Comparison of ENCODE assay signal across 1 cellular context in the genomic region with DNA sequence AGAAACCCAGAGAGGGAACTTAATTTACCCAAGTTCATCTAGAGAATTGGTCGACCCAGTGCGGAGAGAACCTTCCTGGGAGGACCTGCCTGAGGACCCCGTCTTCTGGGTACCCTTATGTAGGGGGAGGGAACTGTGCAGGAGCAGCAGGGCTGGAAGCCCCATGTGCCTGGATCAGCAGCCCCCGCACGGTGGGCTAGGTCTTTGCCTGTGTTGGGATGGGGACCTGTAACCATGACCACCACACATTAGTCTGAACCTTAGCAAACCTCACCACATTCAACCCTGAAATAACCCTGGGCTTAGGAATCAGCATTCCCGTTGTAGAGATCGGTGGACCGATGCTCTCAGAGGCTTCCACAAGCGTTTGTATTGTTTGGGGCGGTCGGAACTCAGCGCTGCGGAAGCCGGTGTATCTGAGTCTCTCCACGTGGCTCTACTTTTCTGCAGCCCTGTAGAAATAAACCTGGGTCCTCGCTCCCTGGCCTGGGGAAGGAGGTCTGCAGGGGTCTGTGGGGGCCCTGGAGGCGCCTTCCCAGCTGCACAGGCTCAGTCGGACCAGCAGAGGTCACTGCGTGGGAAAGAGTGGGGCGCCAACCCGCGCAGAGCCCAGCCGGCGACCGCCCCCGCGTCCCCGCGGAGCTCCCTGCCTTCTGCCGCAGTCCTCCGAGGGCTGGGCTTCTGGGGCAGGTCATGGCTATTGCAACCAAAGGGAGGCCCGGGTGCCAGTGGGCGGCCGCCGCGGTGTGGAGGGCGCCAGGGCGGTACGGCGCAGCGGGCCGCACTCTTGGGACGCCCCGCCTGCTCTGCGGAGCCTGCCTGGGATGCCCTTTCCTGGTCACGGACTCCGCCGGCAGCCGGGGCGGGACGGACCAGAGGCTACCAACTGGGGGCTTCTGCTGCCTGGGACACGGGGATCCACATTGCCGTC.
TF ChIP-seq lines count a peak whose summit lies in the region.

No MANE protein-coding gene starts in this region.

TF ChIP-seq in IMR-90, 13 proteins besides CTCF, POLR2A, EP300 and RAD21 (continued from another document):
- TF ChIP-seq SMC3 (IDR thresholded peaks at IDR 0.05; ENCODE audit: low read depth, low read length) (no peak), CEBPB (IDR thresholded peaks at IDR 0.05; ENCODE audit: low read depth, low read length) (no peak)
- TF ChIP-seq, protein P1, sequence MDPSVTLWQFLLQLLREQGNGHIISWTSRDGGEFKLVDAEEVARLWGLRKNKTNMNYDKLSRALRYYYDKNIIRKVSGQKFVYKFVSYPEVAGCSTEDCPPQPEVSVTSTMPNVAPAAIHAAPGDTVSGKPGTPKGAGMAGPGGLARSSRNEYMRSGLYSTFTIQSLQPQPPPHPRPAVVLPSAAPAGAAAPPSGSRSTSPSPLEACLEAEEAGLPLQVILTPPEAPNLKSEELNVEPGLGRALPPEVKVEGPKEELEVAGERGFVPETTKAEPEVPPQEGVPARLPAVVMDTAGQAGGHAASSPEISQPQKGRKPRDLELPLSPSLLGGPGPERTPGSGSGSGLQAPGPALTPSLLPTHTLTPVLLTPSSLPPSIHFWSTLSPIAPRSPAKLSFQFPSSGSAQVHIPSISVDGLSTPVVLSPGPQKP (IDR thresholded peaks at IDR 0.05; ENCODE audit: borderline replicate concordance, low read depth, low read length) = no peak
